In genomic region chr3:15797600-15798303, GRCh38 we compare ENCODE assay signal across 8 cellular contexts. TPM values are rescaled to one million over a fixed set of nuclear protein-coding genes. Genes with fewer than 3 reads are reported as not detected.
DNase-seq lines count a peak whose midpoint lies in the region; ATAC-seq and TF ChIP-seq lines count a peak whose summit lies in the region.

Gene ANKRD28 (minus strand): TSS chr3:15797979. CDS start chr3:15796521, 1,458 bp downstream.

- H3K36me3 Mint-ChIP-seq in activated B cell treated with CpG ODN at 0.5 μM for 24 hours (ENCODE audit: low read depth) = peaks cover 3% of the 10 kb centered on the region
- H3K36me3 Mint-ChIP-seq in naive thymus-derived CD4-positive, alpha-beta T cell = peaks cover 0 to 15% (median 5%) of the 10 kb centered on the region in 5 donors

- peaks cover 26 to 38% of the 10 kb centered on the region in 2 donors for H3K4me1 ChIP-seq in naive thymus-derived CD4-positive, alpha-beta T cell (ENCODE audit: control insufficient read depth in 2 of 2, insufficient read depth in 2 of 2, low read length in 2 of 2)

- TF ChIP-seq POLR2A in GM18505 (IDR thresholded peaks at IDR 0.05; ENCODE audit: borderline replicate concordance, extremely low read depth, insufficient read depth, insufficient read length) = no peak

- H3K4me3 ChIP-seq in MG63 = peak within 1 kb of the TSS; percentile 52
- peak within 1 kb of the TSS; percentile 0 for H3K4me3 ChIP-seq in naive thymus-derived CD4-positive, alpha-beta T cell (ENCODE audit: low read length)

- H3K27me3 ChIP-seq in MG63 = no peaks in the 10 kb centered on the region
- H3K27me3 ChIP-seq in naive thymus-derived CD4-positive, alpha-beta T cell (ENCODE audit: control insufficient read depth in 2 of 2, insufficient read depth in 2 of 2, low read length in 2 of 2) = no peaks in the 10 kb centered on the region

- H3K4me1 Mint-ChIP-seq in activated B cell treated with CpG ODN at 0.5 μM for 24 hours = peaks cover 66% of the 10 kb centered on the region
- peaks cover 42 to 84% (median 76%) of the 10 kb centered on the region in 7 donors for H3K4me1 Mint-ChIP-seq in naive thymus-derived CD4-positive, alpha-beta T cell

- peak; percentile 36 for ATAC-seq in GM18505 (IDR thresholded peaks at IDR 0.05; ENCODE audit: unreplicated experiment)
- peak; percentile 20 for ATAC-seq in activated B cell treated with CpG ODN at 0.5 μM for 24 hours (ENCODE audit: low read depth)
- peak; percentile 67 for ATAC-seq in naive thymus-derived CD4-positive, alpha-beta T cell
- ATAC-seq in HG03460 (IDR thresholded peaks at IDR 0.05; ENCODE audit: unreplicated experiment) = no peak

- no peaks in the 10 kb centered on the region for H3K9me3 ChIP-seq in MG63
- H3K9me3 ChIP-seq in naive thymus-derived CD4-positive, alpha-beta T cell (ENCODE audit: control insufficient read depth in 2 of 3, low read length in 3 of 3) = no peaks in the 10 kb centered on the region

- intact Hi-C loops in activated B cell treated with CpG ODN at 0.5 μM for 24 hours (cut with micrococcal nuclease) = loop anchor here (1.0 to 5.0 kb wide), 3 partner anchors 8 to 715 kb away; partner anchors contain the start of gene RFTN1
- intact Hi-C loops in naive thymus-derived CD4-positive, alpha-beta T cell (cut with micrococcal nuclease) = loop anchor here in 1 of 2 donors (1.0 to 5.0 kb wide), 7 partner anchors 8 to 370 kb away; partner anchors contain the start of genes BTD, EAF1, HACL1 and METTL6

- DNase-seq in AG09319 (ENCODE audit: extremely low read depth, low read depth) = peak; percentile 90
- peak; percentile 9 for DNase-seq in MG63
- no peak for DNase-seq in activated B cell treated with CpG ODN at 0.5 μM for 24 hours
- DNase-seq in fibroblast of peridontal ligament (ENCODE audit: extremely low read depth) = peak; percentile 99
- DNase-seq in naive thymus-derived CD4-positive, alpha-beta T cell = peak in 5 of 9 donors; percentile 8 to 29 (median 20)
- DNase-seq in NCI-H345 treated with DMSO at 0.1 percent for 48 hours (lab: John Stamatoyannopoulos, UW; ENCODE audit: unreplicated experiment) = no peak

- TF ChIP-seq CTCF in AG09319 (IDR thresholded peaks at IDR 0.05; ENCODE audit: low read depth, low read length) (peak; percentile 32), activated B cell treated with CpG ODN at 0.5 μM for 24 hours (IDR thresholded peaks at IDR 0.05) (no peak)

- H3K27ac Mint-ChIP-seq in activated B cell treated with CpG ODN at 0.5 μM for 24 hours = peak within 1 kb of the TSS; percentile 82
- peak within 1 kb of the TSS in 8 of 9 donors; percentile 2 to 97 (median 50) for H3K27ac Mint-ChIP-seq in naive thymus-derived CD4-positive, alpha-beta T cell

- peaks cover 4% of the 10 kb centered on the region for H3K36me3 ChIP-seq in MG63
- H3K36me3 ChIP-seq in naive thymus-derived CD4-positive, alpha-beta T cell (ENCODE audit: control insufficient read depth in 2 of 3, insufficient read depth in 3 of 3, low read length in 3 of 3) = no peaks in the 10 kb centered on the region

- POLR2A ChIA-PET in activated B cell treated with CpG ODN at 0.5 μM for 24 hours (lab: Charles Lee) = interaction anchor here (0.6 to 1.7 kb wide), 3 partner anchors 196 to 532 kb away, joined by 3 to 6 read pairs (median 4); partner anchors contain the start of genes BTD, HACL1 and OXNAD1
- POLR2A ChIA-PET in naive thymus-derived CD4-positive, alpha-beta T cell (lab: Charles Lee) = interaction anchor here (1.0 kb wide), 1 partner anchor 24 kb away, joined by 3 read pairs; no protein-coding TSS in a partner anchor

- H3K27ac ChIP-seq in naive thymus-derived CD4-positive, alpha-beta T cell (ENCODE audit: low read depth, low read length) = no peak within 1 kb of the TSS

- CTCF ChIA-PET in activated B cell treated with CpG ODN at 0.5 μM for 24 hours (lab: Charles Lee) = interaction anchor here (1.4 kb wide), 1 partner anchor 14 kb away, joined by 4 read pairs; no protein-coding TSS in a partner anchor
- CTCF ChIA-PET in naive thymus-derived CD4-positive, alpha-beta T cell (lab: Charles Lee) = interaction anchor here (0.5 kb wide), 1 partner anchor 252 kb away, joined by 3 read pairs; no protein-coding TSS in a partner anchor

- no peaks in the 10 kb centered on the region for H3K27me3 Mint-ChIP-seq in activated B cell treated with CpG ODN at 0.5 μM for 24 hours
- no peaks in the 10 kb centered on the region for H3K27me3 Mint-ChIP-seq in naive thymus-derived CD4-positive, alpha-beta T cell

- peak within 1 kb of the TSS; percentile 68 for H3K4me3 Mint-ChIP-seq in activated B cell treated with CpG ODN at 0.5 μM for 24 hours
- H3K4me3 Mint-ChIP-seq in naive thymus-derived CD4-positive, alpha-beta T cell = peak within 1 kb of the TSS in 9 of 10 donors; percentile 28 to 96 (median 57)

- H3K9me3 Mint-ChIP-seq in activated B cell treated with CpG ODN at 0.5 μM for 24 hours = no peaks in the 10 kb centered on the region
- H3K9me3 Mint-ChIP-seq in naive thymus-derived CD4-positive, alpha-beta T cell = peaks cover 0 to 2% (median 0%) of the 10 kb centered on the region in 11 donors

RNA-seq across cellular contexts. Expression of gene ANKRD28, which starts in this region (rescaled TPM):
- 25.1 and 31.1 TPM in 2 replicates for total RNA-seq in MG63 (2014; rRNA removed; shearing (Covaris generic); ENCODE audit: low replicate concordance)
- 27.5 and 29.9 TPM in 2 replicates for total RNA-seq in activated B cell treated with CpG ODN at 0.5 μM for 24 hours
- total RNA-seq in naive thymus-derived CD4-positive, alpha-beta T cell = 10 to 100 TPM; 27.4 to 70.4 (median 43.2) TPM
- polyA plus RNA-seq in naive thymus-derived CD4-positive, alpha-beta T cell = 10 to 100 TPM in 1 of 2 donors, 1 to 10 TPM in 1; 8.7 to 10.7 TPM

Comparison
In these comparisons a context has a peak if more than half of its experiments do, and no peak if none do; other contexts are left out.
1. DNase-seq: peak in AG09319 (single experiment), MG63 (single experiment), fibroblast of peridontal ligament (single experiment) and naive thymus-derived CD4-positive, alpha-beta T cell (5 of 9); none in activated B cell treated with CpG ODN at 0.5 μM for 24 hours (single experiment) and NCI-H345 treated with DMSO at 0.1 percent for 48 hours (single experiment).